In genomic region chr13:111856571-111856970, GRCh38 we compare ENCODE assay signal across 27 cellular contexts.
"Had no signal": no experiment of that assay in that cellular context is flagged by ENCODE, and none has a peak within 500 bp of the region (broad histone marks: within the 10 kb centered on the region; RNA-seq: fewer than 3 reads in every experiment).

No MANE protein-coding gene starts in this region.

- H3K4me3 Mint-ChIP-seq: naive thymus-derived CD4-positive, alpha-beta T cell; nephron; neural crest cell; stimulated activated naive B cell treated with anti-CD40 and anti-IgM and Interleukin-4, amounts not matched to agents 10 μg/mL and 1 μg/mL and 100 μg/mL, for 72 hours; stimulated activated naive CD8-positive, alpha-beta T cell treated with anti-CD3 and anti-CD28 coated beads, Interleukin-15, Interleukin-2, amounts not matched to agents 100 ng/mL and 50 ng/mL, for 24 hours had no signal

- H3K36me3 ChIP-seq: heart right ventricle, neutrophil, right lobe of liver, tibial nerve, upper lobe of left lung, vagina had no signal

- DNase-seq: heart right ventricle; kidney glomerular epithelial cell; left cardiac atrium; midbrain; mucosa of descending colon; naive thymus-derived CD4-positive, alpha-beta T cell; occipital lobe; psoas muscle; stimulated activated CD4-positive, alpha-beta T cell treated with anti-CD3 and anti-CD28 coated beads, Interleukin-12 subunit alpha, Interleukin-12 subunit beta, amount 100 ng/mL, for 4 hours; stimulated activated CD4-positive, alpha-beta T cell treated with anti-CD3 and anti-CD28 coated beads, Interleukin-15, amount 100 ng/mL, for 24 hours; stimulated activated CD4-positive, alpha-beta T cell treated with anti-CD3 and anti-CD28 coated beads, Interleukin-2, amount 100 ng/mL, for 24 hours; stimulated activated CD4-positive, alpha-beta T cell treated with anti-CD3 and anti-CD28 coated beads, Interleukin-4, amount 100 ng/mL, for 1 hour; stimulated activated naive B cell treated with anti-CD40 and anti-IgM and Interleukin-4, amounts not matched to agents 10 μg/mL and 1 μg/mL and 100 μg/mL, for 72 hours; substantia nigra; upper lobe of left lung had no signal

- H3K4me1 ChIP-seq: heart right ventricle, parathyroid adenoma, psoas muscle, right lobe of liver, tibial nerve, upper lobe of left lung, vagina had no signal

- H3K27ac Mint-ChIP-seq: naive thymus-derived CD4-positive, alpha-beta T cell; nephron; stimulated activated naive B cell treated with anti-CD40 and anti-IgM and Interleukin-4, amounts not matched to agents 10 μg/mL and 1 μg/mL and 100 μg/mL, for 72 hours; stimulated activated naive CD8-positive, alpha-beta T cell treated with anti-CD3 and anti-CD28 coated beads, Interleukin-15, Interleukin-2, amounts not matched to agents 100 ng/mL and 50 ng/mL, for 24 hours had no signal

- H3K4me1 Mint-ChIP-seq: naive thymus-derived CD4-positive, alpha-beta T cell; stimulated activated naive B cell treated with anti-CD40 and anti-IgM and Interleukin-4, amounts not matched to agents 10 μg/mL and 1 μg/mL and 100 μg/mL, for 72 hours had no signal

- H3K9me3 ChIP-seq: mucosa of descending colon, neutrophil, psoas muscle, right lobe of liver, upper lobe of left lung, vagina had no signal

- ATAC-seq: heart right ventricle; left cardiac atrium; left lobe of liver; mucosa of descending colon; naive thymus-derived CD4-positive, alpha-beta T cell; psoas muscle; stimulated activated naive B cell treated with anti-CD40 and anti-IgM and Interleukin-4, amounts not matched to agents 10 μg/mL and 1 μg/mL and 100 μg/mL, for 72 hours had no signal

- H3K27me3 ChIP-seq: hepatocyte, neutrophil, right lobe of liver, tibial nerve, upper lobe of left lung, vagina had no signal

- H3K36me3 Mint-ChIP-seq: naive thymus-derived CD4-positive, alpha-beta T cell; stimulated activated naive B cell treated with anti-CD40 and anti-IgM and Interleukin-4, amounts not matched to agents 10 μg/mL and 1 μg/mL and 100 μg/mL, for 72 hours had no signal

- H3K9me3 Mint-ChIP-seq: neural crest cell had no signal

- H3K27ac ChIP-seq: heart right ventricle, hepatocyte, neutrophil, parathyroid adenoma, psoas muscle, right lobe of liver, skin epidermis, tibial nerve, upper lobe of left lung, vagina had no signal

- H3K27me3 Mint-ChIP-seq: stimulated activated naive CD8-positive, alpha-beta T cell treated with anti-CD3 and anti-CD28 coated beads, Interleukin-15, Interleukin-2, amounts not matched to agents 100 ng/mL and 50 ng/mL, for 24 hours had no signal

- H3K4me3 ChIP-seq: heart right ventricle, hepatocyte, lung, mucosa of descending colon, psoas muscle, right lobe of liver, skin epidermis, tibial nerve, upper lobe of left lung, vagina had no signal
